1 cellular context compared by ENCODE assay signal in genomic region chr16:2472885-2473284, GRCh38.
A peak's percentile ranks its signal among the peaks of the same experiment; 100 is the strongest.
TF ChIP-seq lines count a peak whose summit lies in the region.

No MANE protein-coding gene starts in this region.

TF ChIP-seq in HepG2, 621 proteins besides CTCF, POLR2A, EP300 and RAD21 (continues in another document):
- TF ChIP-seq, protein P1, sequence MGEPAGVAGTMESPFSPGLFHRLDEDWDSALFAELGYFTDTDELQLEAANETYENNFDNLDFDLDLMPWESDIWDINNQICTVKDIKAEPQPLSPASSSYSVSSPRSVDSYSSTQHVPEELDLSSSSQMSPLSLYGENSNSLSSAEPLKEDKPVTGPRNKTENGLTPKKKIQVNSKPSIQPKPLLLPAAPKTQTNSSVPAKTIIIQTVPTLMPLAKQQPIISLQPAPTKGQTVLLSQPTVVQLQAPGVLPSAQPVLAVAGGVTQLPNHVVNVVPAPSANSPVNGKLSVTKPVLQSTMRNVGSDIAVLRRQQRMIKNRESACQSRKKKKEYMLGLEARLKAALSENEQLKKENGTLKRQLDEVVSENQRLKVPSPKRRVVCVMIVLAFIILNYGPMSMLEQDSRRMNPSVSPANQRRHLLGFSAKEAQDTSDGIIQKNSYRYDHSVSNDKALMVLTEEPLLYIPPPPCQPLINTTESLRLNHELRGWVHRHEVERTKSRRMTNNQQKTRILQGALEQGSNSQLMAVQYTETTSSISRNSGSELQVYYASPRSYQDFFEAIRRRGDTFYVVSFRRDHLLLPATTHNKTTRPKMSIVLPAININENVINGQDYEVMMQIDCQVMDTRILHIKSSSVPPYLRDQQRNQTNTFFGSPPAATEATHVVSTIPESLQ (CRISPR knock-in tag; conservative IDR thresholded peaks at IDR 0.05), result no peak
- no peak for TF ChIP-seq ZNF280B (CRISPR knock-in tag; IDR thresholded peaks at IDR 0.05; ENCODE audit: borderline replicate concordance)
- TF ChIP-seq, protein P2, sequence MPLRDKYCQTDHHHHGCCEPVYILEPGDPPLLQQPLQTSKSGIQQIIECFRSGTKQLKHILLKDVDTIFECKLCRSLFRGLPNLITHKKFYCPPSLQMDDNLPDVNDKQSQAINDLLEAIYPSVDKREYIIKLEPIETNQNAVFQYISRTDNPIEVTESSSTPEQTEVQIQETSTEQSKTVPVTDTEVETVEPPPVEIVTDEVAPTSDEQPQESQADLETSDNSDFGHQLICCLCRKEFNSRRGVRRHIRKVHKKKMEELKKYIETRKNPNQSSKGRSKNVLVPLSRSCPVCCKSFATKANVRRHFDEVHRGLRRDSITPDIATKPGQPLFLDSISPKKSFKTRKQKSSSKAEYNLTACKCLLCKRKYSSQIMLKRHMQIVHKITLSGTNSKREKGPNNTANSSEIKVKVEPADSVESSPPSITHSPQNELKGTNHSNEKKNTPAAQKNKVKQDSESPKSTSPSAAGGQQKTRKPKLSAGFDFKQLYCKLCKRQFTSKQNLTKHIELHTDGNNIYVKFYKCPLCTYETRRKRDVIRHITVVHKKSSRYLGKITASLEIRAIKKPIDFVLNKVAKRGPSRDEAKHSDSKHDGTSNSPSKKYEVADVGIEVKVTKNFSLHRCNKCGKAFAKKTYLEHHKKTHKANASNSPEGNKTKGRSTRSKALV (CRISPR knock-in tag; IDR thresholded peaks at IDR 0.05), result peak; percentile 78; the same call in 1 of the 2 replicates
- no peak for TF ChIP-seq SAFB2 (CRISPR knock-in tag; IDR thresholded peaks at IDR 0.05; ENCODE audit: borderline replicate concordance, low read depth)
- no peak; the same call in 1 of the 2 replicates for TF ChIP-seq ZNF160 (CRISPR knock-in tag; IDR thresholded peaks at IDR 0.05)
- TF ChIP-seq ZNF737 (CRISPR knock-in tag; IDR thresholded peaks at IDR 0.05; ENCODE audit: borderline replicate concordance), result 0 out of 2 replicates have a peak, but pooled peaks have one; percentile 21
- TF ChIP-seq TSC22D2 (CRISPR knock-in tag; IDR thresholded peaks at IDR 0.05; ENCODE audit: borderline replicate concordance), result no peak
- peak; percentile 69; the same call in 1 of the 2 replicates for TF ChIP-seq ZSCAN25 (CRISPR knock-in tag; IDR thresholded peaks at IDR 0.05)
- TF ChIP-seq, protein P3, sequence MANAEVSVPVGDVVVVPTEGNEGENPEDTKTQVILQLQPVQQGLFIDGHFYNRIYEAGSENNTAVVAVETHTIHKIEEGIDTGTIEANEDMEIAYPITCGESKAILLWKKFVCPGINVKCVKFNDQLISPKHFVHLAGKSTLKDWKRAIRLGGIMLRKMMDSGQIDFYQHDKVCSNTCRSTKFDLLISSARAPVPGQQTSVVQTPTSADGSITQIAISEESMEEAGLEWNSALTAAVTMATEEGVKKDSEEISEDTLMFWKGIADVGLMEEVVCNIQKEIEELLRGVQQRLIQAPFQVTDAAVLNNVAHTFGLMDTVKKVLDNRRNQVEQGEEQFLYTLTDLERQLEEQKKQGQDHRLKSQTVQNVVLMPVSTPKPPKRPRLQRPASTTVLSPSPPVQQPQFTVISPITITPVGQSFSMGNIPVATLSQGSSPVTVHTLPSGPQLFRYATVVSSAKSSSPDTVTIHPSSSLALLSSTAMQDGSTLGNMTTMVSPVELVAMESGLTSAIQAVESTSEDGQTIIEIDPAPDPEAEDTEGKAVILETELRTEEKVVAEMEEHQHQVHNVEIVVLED (CRISPR knock-in tag; IDR thresholded peaks at IDR 0.05; ENCODE audit: borderline replicate concordance), result no peak
- TF ChIP-seq, protein P4, sequence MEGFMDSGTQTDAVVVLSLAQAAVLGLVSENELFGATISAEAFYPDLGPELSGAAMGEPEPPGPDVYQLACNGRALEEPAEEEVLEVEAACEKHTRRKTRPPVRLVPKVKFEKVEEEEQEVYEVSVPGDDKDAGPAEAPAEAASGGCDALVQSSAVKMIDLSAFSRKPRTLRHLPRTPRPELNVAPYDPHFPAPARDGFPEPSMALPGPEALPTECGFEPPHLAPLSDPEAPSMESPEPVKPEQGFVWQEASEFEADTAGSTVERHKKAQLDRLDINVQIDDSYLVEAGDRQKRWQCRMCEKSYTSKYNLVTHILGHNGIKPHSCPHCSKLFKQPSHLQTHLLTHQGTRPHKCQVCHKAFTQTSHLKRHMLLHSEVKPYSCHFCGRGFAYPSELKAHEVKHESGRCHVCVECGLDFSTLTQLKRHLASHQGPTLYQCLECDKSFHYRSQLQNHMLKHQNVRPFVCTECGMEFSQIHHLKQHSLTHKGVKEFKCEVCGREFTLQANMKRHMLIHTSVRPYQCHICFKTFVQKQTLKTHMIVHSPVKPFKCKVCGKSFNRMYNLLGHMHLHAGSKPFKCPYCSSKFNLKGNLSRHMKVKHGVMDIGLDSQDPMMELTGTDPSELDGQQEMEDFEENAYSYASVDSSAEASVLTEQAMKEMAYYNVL (CRISPR knock-in tag; IDR thresholded peaks at IDR 0.05; ENCODE audit: borderline replicate concordance), result peak; percentile 5; the same call in 1 of the 2 replicates
- TF ChIP-seq ZNF891 (CRISPR knock-in tag; IDR thresholded peaks at IDR 0.05), result no peak
- TF ChIP-seq, protein P5, sequence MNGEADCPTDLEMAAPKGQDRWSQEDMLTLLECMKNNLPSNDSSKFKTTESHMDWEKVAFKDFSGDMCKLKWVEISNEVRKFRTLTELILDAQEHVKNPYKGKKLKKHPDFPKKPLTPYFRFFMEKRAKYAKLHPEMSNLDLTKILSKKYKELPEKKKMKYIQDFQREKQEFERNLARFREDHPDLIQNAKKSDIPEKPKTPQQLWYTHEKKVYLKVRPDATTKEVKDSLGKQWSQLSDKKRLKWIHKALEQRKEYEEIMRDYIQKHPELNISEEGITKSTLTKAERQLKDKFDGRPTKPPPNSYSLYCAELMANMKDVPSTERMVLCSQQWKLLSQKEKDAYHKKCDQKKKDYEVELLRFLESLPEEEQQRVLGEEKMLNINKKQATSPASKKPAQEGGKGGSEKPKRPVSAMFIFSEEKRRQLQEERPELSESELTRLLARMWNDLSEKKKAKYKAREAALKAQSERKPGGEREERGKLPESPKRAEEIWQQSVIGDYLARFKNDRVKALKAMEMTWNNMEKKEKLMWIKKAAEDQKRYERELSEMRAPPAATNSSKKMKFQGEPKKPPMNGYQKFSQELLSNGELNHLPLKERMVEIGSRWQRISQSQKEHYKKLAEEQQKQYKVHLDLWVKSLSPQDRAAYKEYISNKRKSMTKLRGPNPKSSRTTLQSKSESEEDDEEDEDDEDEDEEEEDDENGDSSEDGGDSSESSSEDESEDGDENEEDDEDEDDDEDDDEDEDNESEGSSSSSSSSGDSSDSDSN (CRISPR knock-in tag; IDR thresholded peaks at IDR 0.05), result peak; percentile 49
- no peak for TF ChIP-seq KIAA2018 (CRISPR knock-in tag; IDR thresholded peaks at IDR 0.05; ENCODE audit: borderline replicate concordance)
- TF ChIP-seq MIER3 (CRISPR knock-in tag; IDR thresholded peaks at IDR 0.05; ENCODE audit: borderline replicate concordance), result no peak
- no peak for TF ChIP-seq GFI1 (CRISPR knock-in tag; IDR thresholded peaks at IDR 0.05; ENCODE audit: borderline replicate concordance)
- no peak for TF ChIP-seq ZNF414 (CRISPR knock-in tag; IDR thresholded peaks at IDR 0.05)
- TF ChIP-seq RERE (CRISPR knock-in tag; IDR thresholded peaks at IDR 0.05; ENCODE audit: low read depth), result no peak
- TF ChIP-seq HIVEP1 (CRISPR knock-in tag; IDR thresholded peaks at IDR 0.05), result 0 out of 2 replicates have a peak, but pooled peaks have one; percentile 10
- TF ChIP-seq ZNF296 (CRISPR knock-in tag; conservative IDR thresholded peaks at IDR 0.05), result no peak; the same call in 1 of the 2 replicates
- TF ChIP-seq NR2F6 (IDR thresholded peaks at IDR 0.05), result no peak
- TF ChIP-seq NR2F6 (CRISPR knock-in tag; IDR thresholded peaks at IDR 0.05), result 0 out of 2 replicates have a peak, but pooled peaks have one; percentile 9
- no peak for TF ChIP-seq ZNF354B (CRISPR knock-in tag; IDR thresholded peaks at IDR 0.05)
- TF ChIP-seq ZNF572 (CRISPR knock-in tag; IDR thresholded peaks at IDR 0.05), result peak; percentile 48; the same call in 1 of the 2 replicates
